20 cellular contexts compared by ENCODE assay signal in the genomic region with DNA sequence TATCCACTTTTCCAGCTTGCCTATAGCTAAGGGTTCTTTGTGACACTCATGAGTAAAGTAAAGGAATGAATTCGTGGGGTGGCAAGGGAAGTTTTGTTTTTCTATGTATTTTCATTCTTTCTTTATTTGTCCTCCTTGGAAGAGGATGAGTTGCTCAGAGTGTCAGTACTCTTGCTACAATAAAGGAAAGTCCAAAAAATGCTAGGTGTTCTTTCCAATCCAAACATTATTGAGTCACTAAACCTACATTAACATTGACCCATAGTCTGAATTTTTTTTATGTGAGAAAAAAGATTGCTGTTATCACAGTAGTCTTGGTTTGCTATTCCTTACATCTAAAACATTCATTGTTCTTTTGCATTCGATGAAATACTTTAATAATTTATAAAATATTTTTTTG.
DNase-seq lines count a peak whose midpoint lies in the region; ATAC-seq and TF ChIP-seq lines count a peak whose summit lies in the region.
"Had no signal": no experiment of that assay in that cellular context is flagged by ENCODE, and none has a peak within 500 bp of the region (broad histone marks: within the 10 kb centered on the region; RNA-seq: fewer than 3 reads in every experiment).

No MANE protein-coding gene starts in this region.

- no peak overlapping the region for H2AFZ ChIP-seq in ACC112 (ENCODE audit: low read length, unreplicated experiment)

- H3K79me2 ChIP-seq in ACC112 (ENCODE audit: control insufficient read depth, insufficient read depth, low read length, unreplicated experiment), result no peaks in the 10 kb centered on the region

- H3K4me3 ChIP-seq in ACC112 (ENCODE audit: low read depth, low read length), result no peak overlapping the region
- no peak overlapping the region for H3K4me3 ChIP-seq in LNCaP clone FGC (ENCODE audit: low read depth, low read length)
- H3K4me3 ChIP-seq: BLaER1 treated with 17β-estradiol and CSF1 and Interleukin-3, amounts not matched to agents 10 nM and 100 nM; GM12878 had no signal

- H3K27me3 ChIP-seq in ACC112 (ENCODE audit: insufficient read depth, low read length), result no peaks in the 10 kb centered on the region
- H3K27me3 ChIP-seq: BLaER1 treated with 17β-estradiol and CSF1 and Interleukin-3, amounts not matched to agents 10 nM and 100 nM had no signal

- peak; percentile 6 for DNase-seq in LNCaP clone FGC (ENCODE audit: low read depth)
- DNase-seq in left lobe of liver (ENCODE audit: low spot score), result no peak
- DNase-seq in NCI-H69 (lab: John Stamatoyannopoulos, UW), result no peak
- DNase-seq in activated gamma-delta T cell (lab: John Stamatoyannopoulos, UW), result no peak
- DNase-seq: 8988T; AML-193; Caco-2; Calu3; CD4-positive, alpha-beta T cell; CD8-positive, alpha-beta T cell; DMS 273 treated with DMSO at 0.1 percent for 48 hours; DMS153; DMS79; DND-41; EL; GDM1 had no signal

- no peaks in the 10 kb centered on the region for H3K4me1 ChIP-seq in ACC112 (ENCODE audit: control insufficient read depth, insufficient read depth, low read length, unreplicated experiment)
- H3K4me1 ChIP-seq: BLaER1 treated with 17β-estradiol and CSF1 and Interleukin-3, amounts not matched to agents 10 nM and 100 nM; Caco-2 had no signal

- no peak for TF ChIP-seq CTCF in LNCaP clone FGC (IDR thresholded peaks at IDR 0.05; ENCODE audit: control insufficient read depth, extremely low read depth, insufficient read depth)

- H3K36me3 ChIP-seq in ACC112 (ENCODE audit: insufficient read depth, low read length), result no peaks in the 10 kb centered on the region
- H3K36me3 ChIP-seq: BLaER1 treated with 17β-estradiol and CSF1 and Interleukin-3, amounts not matched to agents 10 nM and 100 nM had no signal

- peak overlapping the region; percentile 41; the same call in 1 of the 2 replicates for H3K27ac ChIP-seq in ACC112 (ENCODE audit: low read depth, low read length)
- H3K27ac ChIP-seq: BLaER1 treated with 17β-estradiol and CSF1 and Interleukin-3, amounts not matched to agents 10 nM and 100 nM; C4-2B had no signal

- ATAC-seq in left lobe of liver, result peak; percentile 48
- ATAC-seq: CD8-positive, alpha-beta T cell; GM12878 had no signal
